ENCODE assay signal across 18 cellular contexts in the genomic region with DNA sequence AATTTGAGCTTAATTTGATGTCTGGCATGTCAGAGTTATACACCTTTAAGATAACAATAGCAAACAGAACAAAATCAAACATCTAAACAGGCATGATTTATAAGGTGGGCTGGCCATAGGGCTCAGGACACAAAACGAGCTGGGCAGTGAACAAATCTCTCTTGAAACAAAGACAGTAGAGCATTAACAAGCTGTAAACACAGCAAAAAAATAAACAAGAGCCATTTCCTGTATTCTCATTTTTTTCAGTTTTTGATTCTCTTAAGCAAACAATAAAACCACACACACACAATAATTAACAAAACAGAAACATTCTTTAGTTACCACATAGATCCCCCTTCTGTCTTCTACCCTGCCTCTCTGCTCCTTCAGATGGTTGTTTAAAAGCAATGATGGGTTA.
A peak's percentile ranks its signal among the peaks of the same experiment; 100 is the strongest.
DNase-seq lines count a peak whose midpoint lies in the region; FAIRE-seq and TF ChIP-seq lines count a peak whose summit lies in the region.
"Had no signal": no experiment of that assay in that cellular context is flagged by ENCODE, and none has a peak within 500 bp of the region (broad histone marks: within the 10 kb centered on the region; RNA-seq: fewer than 3 reads in every experiment).

No MANE protein-coding gene starts in this region.

- no peaks in the 10 kb centered on the region for H3K27me3 Mint-ChIP-seq in Calu3 (ENCODE audit: unreplicated experiment)

- H3K27ac ChIP-seq in mesenchymal stem cell (ENCODE audit: low read length, poor library complexity, severe bottlenecking): no peak overlapping the region
- H3K27ac ChIP-seq: BLaER1 treated with 17β-estradiol and CSF1 and Interleukin-3, amounts not matched to agents 10 nM and 100 nM had no signal

- no peak overlapping the region for H2BK12ac ChIP-seq in mesenchymal stem cell (ENCODE audit: low read length in 2 of 2)

- no peak overlapping the region for H4K91ac ChIP-seq in mesenchymal stem cell (ENCODE audit: low read length)

- H3K27me3 ChIP-seq in mesenchymal stem cell (ENCODE audit: control insufficient read depth in 1 of 2, insufficient read depth in 1 of 2, low read length in 2 of 2) (no peaks in the 10 kb centered on the region), BE2C (no peaks in the 10 kb centered on the region)
- H3K27me3 ChIP-seq: BLaER1 treated with 17β-estradiol and CSF1 and Interleukin-3, amounts not matched to agents 10 nM and 100 nM; MG63 had no signal

- H3K9me3 ChIP-seq in mesenchymal stem cell (ENCODE audit: control insufficient read depth, low read length) (no peaks in the 10 kb centered on the region), BE2C (no peaks in the 10 kb centered on the region)
- H3K9me3 ChIP-seq: MG63, SK-N-SH had no signal

- H2BK5ac ChIP-seq in mesenchymal stem cell (ENCODE audit: low read depth, low read length, poor library complexity, severe bottlenecking): no peak overlapping the region

- no peak overlapping the region for H2AFZ ChIP-seq in mesenchymal stem cell (ENCODE audit: low read depth, low read length)

- no peak overlapping the region for H2BK15ac ChIP-seq in mesenchymal stem cell (ENCODE audit: low read depth, poor library complexity, severe bottlenecking)

- no peak overlapping the region for H3K4ac ChIP-seq in mesenchymal stem cell (ENCODE audit: low read depth in 1 of 2, low read length in 2 of 2)

- no peak overlapping the region for H3K4me3 ChIP-seq in mesenchymal stem cell (ENCODE audit: insufficient read depth in 1 of 2, low read depth in 1 of 2, low read length in 2 of 2)
- no peak overlapping the region for H3K4me3 ChIP-seq in BE2C (ENCODE audit: low read depth, low read length)
- H3K4me3 ChIP-seq: BLaER1 treated with 17β-estradiol and CSF1 and Interleukin-3, amounts not matched to agents 10 nM and 100 nM; MG63 had no signal

- H3K23ac ChIP-seq in mesenchymal stem cell (ENCODE audit: low read length in 2 of 2): no peak overlapping the region

- 2% methylated on average over 1 of the region's 1 CpG for WGBS in mesenchymal stem cell

- H3K4me2 ChIP-seq in mesenchymal stem cell (ENCODE audit: low read length, poor library complexity, severe bottlenecking): no peak overlapping the region
- H3K4me2 ChIP-seq: BLaER1 treated with 17β-estradiol and CSF1 and Interleukin-3, amounts not matched to agents 10 nM and 100 nM; SK-N-SH had no signal

- H3K36me3 ChIP-seq in mesenchymal stem cell (ENCODE audit: control insufficient read depth in 1 of 2, insufficient read depth in 2 of 2, low read depth in 1 of 2, low read length in 2 of 2): peaks cover 0 to 8% of the 10 kb centered on the region in 2 experiments
- H3K36me3 ChIP-seq in BE2C: no peaks in the 10 kb centered on the region
- H3K36me3 ChIP-seq: MG63 had no signal

- no peak overlapping the region for H3K18ac ChIP-seq in mesenchymal stem cell (ENCODE audit: low read depth in 1 of 2, low read length in 2 of 2)

- peaks cover 6% of the 10 kb centered on the region for H3K36me3 Mint-ChIP-seq in Calu3 (ENCODE audit: insufficient read depth, unreplicated experiment)

- DNase-seq in Calu3: no peak
- DNase-seq in NCI-H1417 treated with DMSO at 0.1 percent for 48 hours (lab: John Stamatoyannopoulos, UW): peak; percentile 19
- peak; percentile 7 for DNase-seq in mesenchymal stem cell
- no peak for DNase-seq in BE2C
- DNase-seq in stimulated activated CD8-positive, alpha-beta memory T cell treated with anti-CD3 and anti-CD28 coated beads, Interleukin-4, amount 100 ng/mL, for 48 hours: no peak
- no peak for DNase-seq in RKO (ENCODE audit: low spot score)
- DNase-seq in glomerular visceral epithelial cell (ENCODE audit: extremely low spot score): no peak
- DNase-seq: EL, MG63, NCI-H1092, NCI-H187, NCI-H526 treated with DMSO at 0.1 percent for 48 hours, Right ventricle myocardium superior, SK-N-SH had no signal

- no peak overlapping the region for H4K8ac ChIP-seq in mesenchymal stem cell (ENCODE audit: low read length)

- peak overlapping the region; percentile 64 for H3K4me3 Mint-ChIP-seq in Calu3 (ENCODE audit: low read depth, unreplicated experiment)

- H3K4me1 Mint-ChIP-seq in Calu3 (ENCODE audit: low read depth, unreplicated experiment): peaks cover 10% of the 10 kb centered on the region

- FAIRE-seq in endometrium (lab: Jason Lieb, UNC): peak; percentile 54
- FAIRE-seq: A204.1, H54 had no signal

- intact Hi-C loops in Calu3 (cut with micrococcal nuclease; ENCODE audit: unreplicated experiment): loop anchor here (5.0 kb wide), 1 partner anchor 172 kb away; no protein-coding TSS in a partner anchor

- H3K79me1 ChIP-seq in mesenchymal stem cell (replicated peaks; ENCODE audit: low read length, poor library complexity, severe bottlenecking): no peaks in the 10 kb centered on the region

- CTCF ChIA-PET in Calu3 (lab: Charles Lee): interaction anchor here (0.9 to 1.1 kb wide), 3 partner anchors 41 to 654 kb away, joined by 3 to 4 read pairs (median 3); a partner anchor contains a TSS

- TSS peak; percentile 58 for BruUV-seq in Calu3 (replicated peaks; lab: Mats Ljungman, UMichigan)

- no peak overlapping the region for H3K14ac ChIP-seq in mesenchymal stem cell (ENCODE audit: low read length in 2 of 2)

- no peak for TF ChIP-seq CTCF in Calu3 (IDR thresholded peaks at IDR 0.05; ENCODE audit: unreplicated experiment)
- no peak for TF ChIP-seq CTCF in BE2C (IDR thresholded peaks at IDR 0.05; ENCODE audit: low read depth, low read length)

- H2AK5ac ChIP-seq in mesenchymal stem cell (ENCODE audit: low read length, severe bottlenecking): no peak overlapping the region

- H3K27ac Mint-ChIP-seq in Calu3 (ENCODE audit: unreplicated experiment): peak overlapping the region; percentile 84

- H3K9me3 Mint-ChIP-seq in Calu3 (ENCODE audit: low read depth, unreplicated experiment): no peaks in the 10 kb centered on the region

- no peak overlapping the region for H3K9ac ChIP-seq in mesenchymal stem cell (ENCODE audit: low read length)
- H3K9ac ChIP-seq: BLaER1 treated with 17β-estradiol and CSF1 and Interleukin-3, amounts not matched to agents 10 nM and 100 nM; SK-N-SH had no signal

- H3K4me1 ChIP-seq in mesenchymal stem cell (ENCODE audit: control insufficient read depth, insufficient read depth, low read depth, low read length) (peaks cover 3% of the 10 kb centered on the region), BE2C (peaks cover 4% of the 10 kb centered on the region; the same call in 1 of the 2 replicates)
- H3K4me1 ChIP-seq: BLaER1 treated with 17β-estradiol and CSF1 and Interleukin-3, amounts not matched to agents 10 nM and 100 nM had no signal

- no peak overlapping the region for H2BK120ac ChIP-seq in mesenchymal stem cell (ENCODE audit: low read depth, low read length)

Comparison
In these comparisons a context has a peak if more than half of its experiments do, and no peak if none do; other contexts are left out.
1. DNase-seq: peak in NCI-H1417 treated with DMSO at 0.1 percent for 48 hours (single experiment) and mesenchymal stem cell (single experiment); none in Calu3 (single experiment), BE2C (single experiment), stimulated activated CD8-positive, alpha-beta memory T cell treated with anti-CD3 and anti-CD28 coated beads, Interleukin-4, amount 100 ng/mL, for 48 hours (single experiment), RKO (single experiment) and glomerular visceral epithelial cell (single experiment).